Comparison of ENCODE assay signal across 8 cellular contexts in genomic region chr1:202926578-202927491, GRCh38. TPM values are rescaled to one million over a fixed set of nuclear protein-coding genes. Genes with fewer than 3 reads are reported as not detected.
DNase-seq lines count a peak whose midpoint lies in the region; ATAC-seq, FAIRE-seq and TF ChIP-seq lines count a peak whose summit lies in the region.

TSS of gene KLHL12 (minus strand) at chr1:202927234. CDS start at chr1:202925162, 2,072 bp downstream.

- H3K4me1 ChIP-seq in DOHH2 (ENCODE audit: control insufficient read depth, low read length) (peaks cover 37% of the 10 kb centered on the region), Karpas-422 (ENCODE audit: low read length) (peaks cover 28% of the 10 kb centered on the region), esophagus squamous epithelium (peaks cover 10 to 53% (median 21%) of the 10 kb centered on the region in 3 donors)

- peak within 1 kb of the TSS; percentile 91 for H3K27ac Mint-ChIP-seq in activated T-cell treated with anti-CD3 and anti-CD28 coated beads, Interleukin-2, amount 50 U/mL, for 72 hours

- H3K79me2 ChIP-seq in DOHH2 (ENCODE audit: control insufficient read depth, low read length) (peaks cover 44% of the 10 kb centered on the region), Karpas-422 (ENCODE audit: low read length) (peaks cover 45% of the 10 kb centered on the region)

- FAIRE-seq in RCC 7860 (lab: Jason Lieb, UNC), result peak; percentile 50

- H3K27me3 Mint-ChIP-seq in activated T-cell treated with anti-CD3 and anti-CD28 coated beads, Interleukin-2, amount 50 U/mL, for 72 hours (ENCODE audit: low read depth), result peaks cover 5% of the 10 kb centered on the region

- no peaks in the 10 kb centered on the region for H3K9me3 Mint-ChIP-seq in activated T-cell treated with anti-CD3 and anti-CD28 coated beads, Interleukin-2, amount 50 U/mL, for 72 hours

- TF ChIP-seq CTCF in DOHH2 (IDR thresholded peaks at IDR 0.05; ENCODE audit: low read depth, low read length, poor library complexity, severe bottlenecking), result peak; percentile 63
- peak; percentile 34 to 82 (median 64) for TF ChIP-seq CTCF in esophagus squamous epithelium (IDR thresholded peaks at IDR 0.05)

- H3K9ac ChIP-seq in Karpas-422 (ENCODE audit: low read length), result peak within 1 kb of the TSS; percentile 77

- H3K4me1 Mint-ChIP-seq in activated T-cell treated with anti-CD3 and anti-CD28 coated beads, Interleukin-2, amount 50 U/mL, for 72 hours (ENCODE audit: low read depth), result peaks cover 33% of the 10 kb centered on the region

- intact Hi-C loops in esophagus squamous epithelium (cut with DNase I), result loop anchor here (10.0 kb wide), 1 partner anchor 68 kb away; no protein-coding TSS in a partner anchor

- DNase-seq in Karpas-422 (peak; percentile 98), RCC 7860 (ENCODE audit: low spot score) (peak; percentile 93), esophagus squamous epithelium (lab: John Stamatoyannopoulos, UW) (peak; percentile 83), myocyte (ENCODE audit: low read depth) (peak; percentile 97)
- peak; percentile 95 to 96 for DNase-seq in activated T-cell treated with anti-CD3 and anti-CD28 coated beads, Interleukin-2, amount 50 U/mL, for 72 hours
- peak; percentile 93 to 94 for DNase-seq in stimulated activated CD8-positive, alpha-beta memory T cell treated with anti-CD3 and anti-CD28 coated beads, Interleukin-7, amount 100 ng/mL, for 48 hours (ENCODE audit: extremely low read depth in 1 of 2, low read depth in 1 of 2)

- H3K9me3 ChIP-seq in DOHH2 (ENCODE audit: control insufficient read depth, insufficient read depth, low read length) (no peaks in the 10 kb centered on the region), Karpas-422 (ENCODE audit: low read length) (no peaks in the 10 kb centered on the region), esophagus squamous epithelium (no peaks in the 10 kb centered on the region)

- H2AFZ ChIP-seq in Karpas-422 (ENCODE audit: low read length), result peak within 1 kb of the TSS; percentile 70; the same call in 1 of the 2 replicates

- peak within 1 kb of the TSS; percentile 87 to 93 for H3K4me3 Mint-ChIP-seq in activated T-cell treated with anti-CD3 and anti-CD28 coated beads, Interleukin-2, amount 50 U/mL, for 72 hours

- H3K4me3 ChIP-seq in DOHH2 (ENCODE audit: low read length) (peak within 1 kb of the TSS; percentile 86), Karpas-422 (ENCODE audit: low read length) (peak within 1 kb of the TSS; percentile 94), esophagus squamous epithelium (peak within 1 kb of the TSS; percentile 58 to 95 (median 90))

- peak within 1 kb of the TSS; percentile 69 for H3K4me2 ChIP-seq in DOHH2 (ENCODE audit: low read length)
- peak within 1 kb of the TSS; percentile 96 for H3K4me2 ChIP-seq in Karpas-422 (ENCODE audit: low read depth, low read length, poor library complexity, severe bottlenecking)

- H3K36me3 Mint-ChIP-seq in activated T-cell treated with anti-CD3 and anti-CD28 coated beads, Interleukin-2, amount 50 U/mL, for 72 hours (ENCODE audit: insufficient read depth in 2 of 2), result peaks cover 0 to 5% of the 10 kb centered on the region in 2 donors

- peak; percentile 87 for ATAC-seq in GM21825 (IDR thresholded peaks at IDR 0.05; ENCODE audit: unreplicated experiment)
- ATAC-seq in activated T-cell treated with anti-CD3 and anti-CD28 coated beads, Interleukin-2, amount 50 U/mL, for 72 hours (replicated peaks in 1 of 2), result peak; percentile 97 to 98

- peaks cover 30% of the 10 kb centered on the region for H3K36me3 ChIP-seq in DOHH2 (ENCODE audit: control insufficient read depth, low read length)
- H3K36me3 ChIP-seq in Karpas-422 (ENCODE audit: insufficient read depth, low read length), result peaks cover 11% of the 10 kb centered on the region
- peaks cover 0 to 28% (median 0%) of the 10 kb centered on the region in 3 donors for H3K36me3 ChIP-seq in esophagus squamous epithelium

- H3K27ac ChIP-seq in DOHH2 (ENCODE audit: low read depth, low read length) (peak within 1 kb of the TSS; percentile 63), Karpas-422 (ENCODE audit: low read length) (peak within 1 kb of the TSS; percentile 44), esophagus squamous epithelium (peak within 1 kb of the TSS; percentile 93 to 99 (median 98))

- H3K9me2 ChIP-seq in DOHH2 (replicated peaks; ENCODE audit: control insufficient read depth, low read length), result no peaks in the 10 kb centered on the region
- no peaks in the 10 kb centered on the region for H3K9me2 ChIP-seq in Karpas-422 (replicated peaks; ENCODE audit: insufficient read depth, low read length)

- H3F3A ChIP-seq in DOHH2 (ENCODE audit: control insufficient read depth, insufficient read depth), result no peaks in the 10 kb centered on the region

- H3K27me3 ChIP-seq in DOHH2 (ENCODE audit: control insufficient read depth, low read length) (no peaks in the 10 kb centered on the region), Karpas-422 (ENCODE audit: low read length) (no peaks in the 10 kb centered on the region), esophagus squamous epithelium (no peaks in the 10 kb centered on the region)

- TF ChIP-seq POLR2A in esophagus squamous epithelium (IDR thresholded peaks at IDR 0.05), result peak in 3 of 4 donors; percentile 66 to 95 (median 88)

- 1 to 4% methylated on average over 14 to 19 of the region's 57 CpGs for WGBS in esophagus squamous epithelium, 2 donors

- H4K20me1 ChIP-seq in DOHH2 (ENCODE audit: control insufficient read depth, insufficient read depth, low read depth, low read length) (no peaks in the 10 kb centered on the region), Karpas-422 (ENCODE audit: insufficient read depth, low read depth, low read length) (no peaks in the 10 kb centered on the region)

RNA-seq across cellular contexts. Expression of gene KLHL12, which starts in this region (rescaled TPM):
- total RNA-seq in Karpas-422 (2014; rRNA removed; shearing (Covaris generic); ENCODE audit: low replicate concordance), result 52.4 and 55.8 TPM in 2 replicates
- total RNA-seq in activated T-cell treated with anti-CD3 and anti-CD28 coated beads, Interleukin-2, amount 50 U/mL, for 72 hours, result 10 to 100 TPM; 43.8 to 52.5 TPM
- total RNA-seq in esophagus squamous epithelium (10 to 100 TPM; 11.1 to 19.9 (median 14.1) TPM), myocyte (42.8 and 51.9 TPM in 2 replicates)
- 33.2 TPM for polyA plus RNA-seq in myocyte (2012)

Comparison
In these comparisons a context has a peak if more than half of its experiments do, and no peak if none do; other contexts are left out.
1. Peak in every context shown above with its lines: DNase-seq, ATAC-seq, H3K4me3 ChIP-seq and H3K27ac ChIP-seq.
2. H3K27ac ChIP-seq: peak in every context shown above with its lines; median percentile 98 in esophagus squamous epithelium; 63 in DOHH2; 44 in Karpas-422.